9 cellular contexts compared by ENCODE assay signal in the genomic region with DNA sequence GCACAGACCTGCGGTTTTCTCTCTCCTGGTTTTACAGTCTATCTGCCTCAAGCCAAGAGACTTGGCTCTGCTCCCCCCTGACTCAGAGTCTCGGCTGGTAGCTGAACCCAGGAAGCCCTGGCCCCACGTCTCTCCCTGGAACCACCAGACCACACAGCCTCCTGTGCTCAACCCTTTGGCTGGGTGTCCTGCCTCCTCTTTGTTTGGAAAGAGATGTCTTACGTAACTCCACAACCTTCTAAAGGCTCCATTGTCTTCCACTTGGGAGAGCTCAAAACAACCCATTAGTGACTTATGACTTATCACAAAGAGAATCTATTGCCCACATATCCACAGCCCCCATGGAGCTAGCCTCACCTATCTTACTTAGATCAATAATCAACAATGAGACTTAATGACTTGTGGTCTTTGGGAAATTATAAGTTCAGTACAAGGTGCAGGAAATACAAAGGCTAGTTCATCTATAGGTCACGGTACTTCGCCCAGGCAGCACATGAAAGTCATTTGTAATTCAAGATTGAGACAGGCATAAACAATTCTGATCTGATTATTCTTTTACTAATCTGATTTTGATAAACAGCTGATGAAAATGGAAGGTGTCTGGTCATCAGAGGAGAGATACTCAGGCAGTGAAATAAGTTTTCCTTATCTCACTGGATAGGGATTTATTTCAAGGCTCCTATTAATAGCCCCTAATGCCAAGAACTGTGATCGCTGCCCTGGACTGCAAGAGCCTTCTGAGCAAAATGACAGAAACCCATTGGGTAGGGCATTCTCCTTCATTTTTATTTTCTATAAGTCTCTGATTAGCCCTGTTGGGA. TPM values are rescaled to one million over a fixed set of nuclear protein-coding genes. Genes with fewer than 3 reads are reported as not detected.
DNase-seq lines count a peak whose midpoint lies in the region; ATAC-seq, FAIRE-seq and TF ChIP-seq lines count a peak whose summit lies in the region.
"Had no signal": no experiment of that assay in that cellular context is flagged by ENCODE, and none has a peak within 500 bp of the region (broad histone marks: within the 10 kb centered on the region; RNA-seq: fewer than 3 reads in every experiment).

No MANE protein-coding gene starts in this region.

- no peak for TF ChIP-seq CTCF in PC-9 (conservative IDR thresholded peaks at IDR 0.05)
- no peak for TF ChIP-seq CTCF in fibroblast of lung (conservative IDR thresholded peaks at IDR 0.05 in 1 of 2, IDR thresholded peaks at IDR 0.05 in 1 of 2; ENCODE audit: low read depth in 1 of 2, low read length in 2 of 2)
- no peak for TF ChIP-seq CTCF in pancreas (IDR thresholded peaks at IDR 0.05)

- in situ Hi-C loops in Caki2 (cut with HindIII; ENCODE audit: low pct_unique_long_range_greater_than_20kb, low sequenced_read_pairs) = no loop called here

- H3K4me1 ChIP-seq in PC-9 (replicated peaks; ENCODE audit: insufficient read depth) = peaks cover 76% of the 10 kb centered on the region
- no peaks in the 10 kb centered on the region for H3K4me1 ChIP-seq in fibroblast of lung (ENCODE audit: control insufficient read depth, extremely low read depth, insufficient read depth, low read length)
- no peaks in the 10 kb centered on the region for H3K4me1 ChIP-seq in pancreas

- H3K9me3 ChIP-seq in PC-9 (ENCODE audit: insufficient read depth, low read depth) (no peaks in the 10 kb centered on the region), fibroblast of lung (ENCODE audit: control insufficient read depth, insufficient read depth, low read depth, low read length) (no peaks in the 10 kb centered on the region), pancreas (no peaks in the 10 kb centered on the region)

- CTCF ChIA-PET in PC-9 (lab: Charles Lee) = interaction anchor here (0.6 to 1.5 kb wide), 5 partner anchors 11 to 374 kb away, joined by 3 to 12 read pairs (median 3); no protein-coding TSS in a partner anchor

- ATAC-seq in pancreas (peak; percentile 40 to 86 (median 78)), HG02938 (IDR thresholded peaks at IDR 0.05; ENCODE audit: unreplicated experiment) (no peak), GM21367 (IDR thresholded peaks at IDR 0.05; ENCODE audit: unreplicated experiment) (no peak), HG03039 (IDR thresholded peaks at IDR 0.05; ENCODE audit: unreplicated experiment) (no peak)

- DNase-seq in Caki2 (ENCODE audit: low read depth) = peak; percentile 90
- DNase-seq in PC-9 = peak; percentile 91 to 99
- DNase-seq in fibroblast of lung (ENCODE audit: low read depth in 2 of 2) = peak; percentile 57 to 100
- DNase-seq in pancreas = peak in 4 of 6 donors; percentile 26 to 41 (median 28)
- no peak for DNase-seq in NCI-H526 (lab: John Stamatoyannopoulos, UW)

- no peak overlapping the region for H3K9ac ChIP-seq in fibroblast of lung (ENCODE audit: insufficient read depth, low read length)

- H3K27ac ChIP-seq in PC-9 (peak overlapping the region; percentile 85), fibroblast of lung (ENCODE audit: insufficient read depth, low read length) (no peak overlapping the region), pancreas (peak overlapping the region in 2 of 4 donors; percentile 61 to 67)

- H3K79me2 ChIP-seq in PC-9 (ENCODE audit: low read depth) (no peaks in the 10 kb centered on the region), fibroblast of lung (ENCODE audit: control insufficient read depth, insufficient read depth, low read length) (no peaks in the 10 kb centered on the region)

- no TSS peak for BruUV-seq in PC-9 (replicated peaks; lab: Mats Ljungman, UMichigan)

- peak overlapping the region; percentile 20; the same call in 1 of the 2 replicates for H2AFZ ChIP-seq in PC-9
- no peak overlapping the region for H2AFZ ChIP-seq in fibroblast of lung (ENCODE audit: low read length)

- intact Hi-C loops in PC-9 (cut with micrococcal nuclease; ENCODE audit: unreplicated experiment) = loop anchor here (1.0 to 2.0 kb wide), 4 partner anchors 35 to 113 kb away; no protein-coding TSS in a partner anchor
- intact Hi-C loops in pancreas (cut with DNase I) = no loop called here

- FAIRE-seq in pancreas (lab: Jason Lieb, UNC) = no peak
- FAIRE-seq: frontal cortex had no signal

- H3K4me2 ChIP-seq in PC-9 (peak overlapping the region; percentile 66), fibroblast of lung (ENCODE audit: extremely low read depth, insufficient read depth, low read length) (no peak overlapping the region)

- H3K4me3 ChIP-seq in PC-9 (peak overlapping the region; percentile 23; the same call in 1 of the 2 replicates), fibroblast of lung (replicated peaks in 1 of 4; ENCODE audit: control extremely low read depth in 1 of 4, insufficient read depth in 1 of 4, low read depth in 3 of 4, low read length in 4 of 4) (no peak overlapping the region), pancreas (no peak overlapping the region)

- no peaks in the 10 kb centered on the region for H4K20me1 ChIP-seq in PC-9 (ENCODE audit: insufficient read depth)
- H4K20me1 ChIP-seq in fibroblast of lung (ENCODE audit: control insufficient read depth, extremely low read depth, insufficient read depth, low read length) = no peaks in the 10 kb centered on the region

- H3K36me3 ChIP-seq in PC-9 (ENCODE audit: low read depth) (no peaks in the 10 kb centered on the region), fibroblast of lung (ENCODE audit: control insufficient read depth, insufficient read depth, low read length) (no peaks in the 10 kb centered on the region), pancreas (no peaks in the 10 kb centered on the region)

- POLR2A ChIA-PET in PC-9 (lab: Charles Lee; ENCODE audit: unreplicated experiment) = interaction anchor here (0.5 to 1.1 kb wide), 7 partner anchors 13 to 775 kb away, joined by 3 to 11 read pairs (median 5); no protein-coding TSS in a partner anchor

- 56 to 61% methylated on average over 7 of the region's 7 CpGs for WGBS in pancreas, 2 donors

- no peaks in the 10 kb centered on the region for H3K9me2 ChIP-seq in PC-9 (ENCODE audit: insufficient read depth)

- H3K27me3 ChIP-seq in PC-9 (ENCODE audit: insufficient read depth, low read depth) (no peaks in the 10 kb centered on the region), fibroblast of lung (ENCODE audit: control insufficient read depth, insufficient read depth, low read length) (no peaks in the 10 kb centered on the region), pancreas (no peaks in the 10 kb centered on the region)

- H3F3A ChIP-seq in PC-9 (ENCODE audit: insufficient read depth, low read depth) = peaks cover 33% of the 10 kb centered on the region

RNA-seq across cellular contexts. Expression of a gene that starts 44.3 kb away (rescaled TPM):
- total RNA-seq in Caki2 (2014; rRNA removed; shearing (Covaris generic); ENCODE audit: low replicate concordance) = 3.9 and 34.1 TPM in 2 replicates
- total RNA-seq in PC-9 (2021) = 10.4 and 14.0 TPM in 2 replicates
- 9.8 and 18.5 TPM in 2 replicates for total RNA-seq in fibroblast of lung
- polyA plus RNA-seq in fibroblast of lung = 7.5 and 18.3 TPM in 2 replicates
- 5.8 and 16.2 TPM in 2 replicates for polyA plus RNA-seq in fibroblast of lung (2012)
- polyA minus RNA-seq in fibroblast of lung (ENCODE audit: low replicate concordance) = 26.3 and 44.0 TPM in 2 replicates
- 10 to 100 TPM in 1 of 6 donors, 1 to 10 TPM in 5; 3.7 to 11.9 (median 5.8) TPM for total RNA-seq in pancreas
- 1 to 10 TPM in 1 of 2 donors, under 1 TPM in 1; 0.61 to 2.1 TPM for polyA plus RNA-seq in pancreas

Comparison
In these comparisons a context has a peak if more than half of its experiments do, and no peak if none do; other contexts are left out.
1. DNase-seq: peak in Caki2 (single experiment), PC-9 (2 of 2), fibroblast of lung (2 of 2) and pancreas (4 of 6); none in NCI-H526 (0 of 2).
2. ATAC-seq: peak in pancreas (4 of 4); none in HG02938 (single experiment), GM21367 (single experiment) and HG03039 (single experiment).